13 cellular contexts compared by ENCODE assay signal in the genomic region with DNA sequence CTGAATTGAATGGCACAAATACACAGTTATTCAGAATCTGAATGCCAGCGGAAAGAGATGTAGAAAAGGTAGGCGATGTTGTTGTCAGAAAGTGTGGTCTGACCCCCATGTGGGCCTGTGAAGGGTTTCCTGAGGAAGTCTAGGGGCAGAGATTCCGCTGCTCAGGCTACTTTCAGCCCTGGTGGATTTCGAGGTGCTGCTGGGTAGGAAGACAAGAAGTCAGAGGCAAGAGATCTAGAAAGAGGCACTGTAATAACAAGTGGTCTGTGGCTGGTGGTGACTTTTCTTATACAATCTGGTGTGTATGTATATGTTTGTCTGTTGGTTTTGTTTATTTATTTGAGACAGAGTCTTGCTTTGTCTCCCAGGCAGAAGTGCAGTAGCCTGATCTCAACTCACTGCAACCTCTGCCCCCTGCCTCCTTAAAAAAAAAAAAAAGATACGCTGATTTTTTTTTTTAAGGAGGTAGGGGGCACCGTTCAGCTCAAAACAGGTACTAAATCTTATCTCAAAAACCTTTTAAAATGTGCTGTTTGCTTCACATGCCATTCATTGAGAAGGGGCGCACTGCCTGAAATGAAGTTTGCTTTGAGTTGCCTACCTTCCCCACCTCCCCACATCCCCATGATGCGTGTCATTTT. TPM values are rescaled to one million over a fixed set of nuclear protein-coding genes. Genes with fewer than 3 reads are reported as not detected.
A peak's percentile ranks its signal among the peaks of the same experiment; 100 is the strongest.
DNase-seq lines count a peak whose midpoint lies in the region; ATAC-seq lines count a peak whose summit lies in the region.
"Had no signal": no experiment of that assay in that cellular context is flagged by ENCODE, and none has a peak within 500 bp of the region (broad histone marks: within the 10 kb centered on the region; RNA-seq: fewer than 3 reads in every experiment).

No MANE protein-coding gene starts in this region.

- peak overlapping the region; percentile 65 for H3K27ac Mint-ChIP-seq in activated naive CD8-positive, alpha-beta T cell treated with anti-CD3 and anti-CD28 coated beads, Interleukin-2, amount 50 U/mL, for 24 hours
- H3K27ac Mint-ChIP-seq: type B pancreatic cell had no signal

- H3K4me1 Mint-ChIP-seq in activated naive CD8-positive, alpha-beta T cell treated with anti-CD3 and anti-CD28 coated beads, Interleukin-2, amount 50 U/mL, for 24 hours: peaks cover 44% of the 10 kb centered on the region

- H3K9me3 Mint-ChIP-seq in activated naive CD8-positive, alpha-beta T cell treated with anti-CD3 and anti-CD28 coated beads, Interleukin-2, amount 50 U/mL, for 24 hours: no peaks in the 10 kb centered on the region
- H3K9me3 Mint-ChIP-seq: type B pancreatic cell had no signal

- peak; percentile 64 for ATAC-seq in activated naive CD8-positive, alpha-beta T cell treated with anti-CD3 and anti-CD28 coated beads, Interleukin-2, amount 50 U/mL, for 24 hours
- ATAC-seq in stimulated activated naive CD8-positive, alpha-beta T cell treated with anti-CD3 and anti-CD28 coated beads, Interleukin-15, Interleukin-2, amounts not matched to agents 100 U/mL and 50 U/mL, for 24 hours: peak; percentile 66
- ATAC-seq in HG03354 (IDR thresholded peaks at IDR 0.05; ENCODE audit: poor library complexity, severe bottlenecking, unreplicated experiment): no peak
- ATAC-seq: right cardiac atrium had no signal

- H3K36me3 Mint-ChIP-seq in activated naive CD8-positive, alpha-beta T cell treated with anti-CD3 and anti-CD28 coated beads, Interleukin-2, amount 50 U/mL, for 24 hours (ENCODE audit: low read depth): no peaks in the 10 kb centered on the region

- H3K27me3 Mint-ChIP-seq in activated naive CD8-positive, alpha-beta T cell treated with anti-CD3 and anti-CD28 coated beads, Interleukin-2, amount 50 U/mL, for 24 hours: peaks cover 9% of the 10 kb centered on the region

- peak; percentile 18 for DNase-seq in activated CD8-positive, alpha-beta memory T cell treated with anti-CD3 and anti-CD28 coated beads, Interleukin-2, amount 50 U/mL, for 4 hours
- DNase-seq in activated CD8-positive, alpha-beta memory T cell treated with anti-CD3 and anti-CD28 coated beads for 24 hours: no peak
- DNase-seq in activated CD4-positive, alpha-beta T cell treated with anti-CD3 and anti-CD28 coated beads for 48 hours: peak; percentile 41
- DNase-seq in activated naive CD8-positive, alpha-beta T cell treated with anti-CD3 and anti-CD28 coated beads, Interleukin-2, amount 50 U/mL, for 24 hours: peak; percentile 32
- peak; percentile 38 for DNase-seq in stimulated activated naive CD8-positive, alpha-beta T cell treated with anti-CD3 and anti-CD28 coated beads, Interleukin-15, Interleukin-2, amounts not matched to agents 100 U/mL and 50 U/mL, for 24 hours
- DNase-seq in medulla oblongata (ENCODE audit: extremely low spot score) (no peak), A172 (ENCODE audit: low spot score) (no peak)
- DNase-seq: DMS153, foreskin fibroblast, right cardiac atrium had no signal

- peak overlapping the region; percentile 65 for H3K4me3 Mint-ChIP-seq in activated naive CD8-positive, alpha-beta T cell treated with anti-CD3 and anti-CD28 coated beads, Interleukin-2, amount 50 U/mL, for 24 hours
- H3K4me3 Mint-ChIP-seq: type B pancreatic cell had no signal

RNA-seq across cellular contexts. Expression of gene MANSC4, which starts 27.1 kb away (rescaled TPM):
- total RNA-seq in A172 (2014; rRNA removed; shearing (Covaris generic)): not detected in 2 replicates
- total RNA-seq: LHCN-M2, right cardiac atrium had no signal

RNA-seq across cellular contexts. Expression of gene KLHL42, which starts 27.1 kb away (rescaled TPM):
- total RNA-seq in A172 (2014; rRNA removed; shearing (Covaris generic)): 18.4 and 19.0 TPM in 2 replicates

Comparison
In these comparisons a context has a peak if more than half of its experiments do, and no peak if none do; other contexts are left out.
1. DNase-seq: peak in activated CD8-positive, alpha-beta memory T cell treated with anti-CD3 and anti-CD28 coated beads, Interleukin-2, amount 50 U/mL, for 4 hours (single experiment), activated CD4-positive, alpha-beta T cell treated with anti-CD3 and anti-CD28 coated beads for 48 hours (single experiment), activated naive CD8-positive, alpha-beta T cell treated with anti-CD3 and anti-CD28 coated beads, Interleukin-2, amount 50 U/mL, for 24 hours (single experiment) and stimulated activated naive CD8-positive, alpha-beta T cell treated with anti-CD3 and anti-CD28 coated beads, Interleukin-15, Interleukin-2, amounts not matched to agents 100 U/mL and 50 U/mL, for 24 hours (single experiment); none in activated CD8-positive, alpha-beta memory T cell treated with anti-CD3 and anti-CD28 coated beads for 24 hours (single experiment), medulla oblongata (single experiment) and A172 (single experiment).